Comparison of ENCODE assay signal across 29 cellular contexts in genomic region chr1:84327830-84328229, GRCh38.
"Had no signal": no experiment of that assay in that cellular context is flagged by ENCODE, and none has a peak within 500 bp of the region (broad histone marks: within the 10 kb centered on the region; RNA-seq: fewer than 3 reads in every experiment).

No MANE protein-coding gene starts in this region.

- H3K4me2 ChIP-seq: KMS-11, PC-9 had no signal

- H3K27me3 ChIP-seq: SJCRH30 had no signal

- H2AFZ ChIP-seq: PC-9 had no signal

- DNase-seq: Karpas-422, MM.1S, MV-4-11, NCI-H1092, NCI-H1105, NCI-H1417 treated with DMSO at 0.1 percent for 48 hours, NCI-H1436 treated with DMSO at 0.1 percent for 48 hours, NCI-H1694 treated with DMSO at 0.1 percent for 48 hours, NCI-H187 treated with DMSO at 0.1 percent for 48 hours, NCI-H2029, NCI-H2081, NCI-H2171 treated with DMSO at 0.1 percent for 48 hours, NCI-H2227 treated with DMSO at 0.1 percent for 48 hours, NCI-H345, NCI-H446, NCI-H510A treated with DMSO at 0.1 percent for 48 hours, NCI-H524 treated with DMSO at 0.1 percent for 48 hours, NCI-H526 treated with DMSO at 0.1 percent for 48 hours, NCI-H774, PC-9, SHP77, SIG-M5, SJCRH30 had no signal

- ATAC-seq: Panc1, Right ventricle myocardium inferior had no signal

- H3K4me3 ChIP-seq: PC-9, SJCRH30, SK-N-MC had no signal

- H3K9ac ChIP-seq: KMS-11 had no signal

- H3K9me3 ChIP-seq: SJCRH30 had no signal

- H3K36me3 ChIP-seq: SJCRH30 had no signal

- FAIRE-seq: RCC 7860 had no signal

- H3K27ac ChIP-seq: KMS-11, PC-9, RWPE1, SJCRH30, SK-N-MC had no signal

- H3K4me1 ChIP-seq: SJCRH30 had no signal
